27 cellular contexts compared by ENCODE assay signal in the genomic region with DNA sequence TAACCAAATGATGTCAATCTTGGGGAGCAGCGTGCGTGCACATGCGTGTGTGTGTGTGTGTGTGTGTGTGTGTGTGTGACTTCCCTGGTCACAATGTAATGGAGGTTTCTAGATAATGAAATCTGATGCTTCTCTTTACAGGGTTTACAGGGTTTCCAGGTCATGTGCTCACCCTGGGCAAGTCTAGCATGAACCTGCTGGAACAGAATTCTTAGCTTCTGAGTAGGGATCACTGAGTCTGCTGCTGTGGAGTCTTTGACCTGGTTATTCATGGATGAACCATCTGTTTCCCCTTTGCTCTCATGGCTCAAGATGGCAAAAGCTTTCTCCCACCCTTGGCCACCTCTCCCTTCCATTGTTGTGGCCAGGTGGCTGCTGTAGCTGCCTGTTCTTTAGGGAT.
"Had no signal": no experiment of that assay in that cellular context is flagged by ENCODE, and none has a peak within 500 bp of the region (broad histone marks: within the 10 kb centered on the region; RNA-seq: fewer than 3 reads in every experiment).

No MANE protein-coding gene starts in this region.

- H3K4me3 ChIP-seq: ascending aorta, gastrocnemius medialis, ovary, prostate gland, right atrium auricular region, smooth muscle cell, stomach, tibial artery had no signal

- H3K9me3 Mint-ChIP-seq: activated naive CD4-positive, alpha-beta T cell treated with anti-CD3 and anti-CD28 coated beads, Interleukin-2, amount 10 ng/mL, durations not matched to agents 7 days and 5 days; activated naive CD8-positive, alpha-beta T cell treated with anti-CD3 and anti-CD28 coated beads, Interleukin-2, amount 10 ng/mL, durations not matched to agents 7 days and 5 days; activated T-helper 1 cell treated with anti-CD3 and anti-CD28 coated beads, Interleukin-12 subunit alpha, Interleukin-12 subunit beta, Interleukin-2, Interleukin-4 antibody, amounts not matched to agents 30 ng/mL and 10 ng/mL and 1 ng/mL, durations not matched to agents 14 hours and 24 hours and 36 hours; stimulated activated naive B cell treated with anti-CD40 and anti-IgM and Interleukin-4, amounts not matched to agents 10 μg/mL and 1 μg/mL and 100 μg/mL, for 72 hours had no signal

- H3K27ac Mint-ChIP-seq: activated naive CD4-positive, alpha-beta T cell treated with anti-CD3 and anti-CD28 coated beads, Interleukin-2, amount 10 ng/mL, durations not matched to agents 7 days and 5 days; activated naive CD8-positive, alpha-beta T cell treated with anti-CD3 and anti-CD28 coated beads, Interleukin-2, amount 10 ng/mL, durations not matched to agents 7 days and 5 days; activated T-helper 1 cell treated with anti-CD3 and anti-CD28 coated beads, Interleukin-12 subunit alpha, Interleukin-12 subunit beta, Interleukin-2, Interleukin-4 antibody, amounts not matched to agents 30 ng/mL and 10 ng/mL and 1 ng/mL, durations not matched to agents 14 hours and 24 hours and 36 hours; brain; mesothelial cell of epicardium; stimulated activated naive B cell treated with anti-CD40 and anti-IgM and Interleukin-4, amounts not matched to agents 10 μg/mL and 1 μg/mL and 100 μg/mL, for 72 hours had no signal

- H3K36me3 Mint-ChIP-seq: activated naive CD4-positive, alpha-beta T cell treated with anti-CD3 and anti-CD28 coated beads, Interleukin-2, amount 10 ng/mL, durations not matched to agents 7 days and 5 days; activated naive CD8-positive, alpha-beta T cell treated with anti-CD3 and anti-CD28 coated beads, Interleukin-2, amount 10 ng/mL, durations not matched to agents 7 days and 5 days; brain; mesothelial cell of epicardium; naive B cell; stimulated activated naive B cell treated with anti-CD40 and anti-IgM and Interleukin-4, amounts not matched to agents 10 μg/mL and 1 μg/mL and 100 μg/mL, for 72 hours had no signal

- H3K27ac ChIP-seq: ascending aorta, epithelial cell of prostate, gastrocnemius medialis, ovary, prostate gland, right atrium auricular region, stomach, tibial artery had no signal

- DNase-seq: activated CD4-positive, alpha-beta T cell treated with anti-CD3 and anti-CD28 coated beads for 4 hours; activated CD4-positive, alpha-beta T cell treated with anti-CD3 and anti-CD28 coated beads, Interleukin-2, amount 50 U/mL, for 4 hours; activated CD4-positive, CD25-positive, alpha-beta regulatory T cell; activated gamma-delta T cell; activated naive CD4-positive, alpha-beta T cell treated with anti-CD3 and anti-CD28 coated beads, Interleukin-2, amount 10 ng/mL, durations not matched to agents 7 days and 5 days; activated naive CD8-positive, alpha-beta T cell treated with anti-CD3 and anti-CD28 coated beads, Interleukin-2, amount 10 ng/mL, durations not matched to agents 7 days and 5 days; activated T-cell treated with anti-CD3 and anti-CD28 coated beads for 4 hours; gastrocnemius medialis; glutamatergic neuron; left ventricle myocardium superior; naive B cell; ovary; stimulated activated CD4-positive, alpha-beta T cell treated with anti-CD3 and anti-CD28 coated beads, Interleukin-1b, Interleukin-23, amount 100 ng/mL, for 48 hours; stimulated activated CD4-positive, alpha-beta T cell treated with anti-CD3 and anti-CD28 coated beads, Interleukin-4, amount 100 ng/mL, for 4 hours; stimulated activated CD8-positive, alpha-beta memory T cell treated with anti-CD3 and anti-CD28 coated beads, Interleukin-4, amount 100 ng/mL, for 48 hours; stimulated activated naive B cell treated with anti-CD40 and anti-IgM and Interleukin-4, amounts not matched to agents 10 μg/mL and 1 μg/mL and 100 μg/mL, for 72 hours; stomach; tibial artery had no signal

- H3K4me1 ChIP-seq: ascending aorta, gastrocnemius medialis, prostate gland, right atrium auricular region, stomach, tibial artery had no signal

- H3K9me3 ChIP-seq: ascending aorta, gastrocnemius medialis, ovary, prostate gland, right atrium auricular region, stomach, tibial artery had no signal

- H3K27me3 Mint-ChIP-seq: brain had no signal

- H3K4me3 Mint-ChIP-seq: activated naive CD4-positive, alpha-beta T cell treated with anti-CD3 and anti-CD28 coated beads, Interleukin-2, amount 10 ng/mL, durations not matched to agents 7 days and 5 days; activated naive CD8-positive, alpha-beta T cell treated with anti-CD3 and anti-CD28 coated beads, Interleukin-2, amount 10 ng/mL, durations not matched to agents 7 days and 5 days; activated T-helper 1 cell treated with anti-CD3 and anti-CD28 coated beads, Interleukin-12 subunit alpha, Interleukin-12 subunit beta, Interleukin-2, Interleukin-4 antibody, amounts not matched to agents 30 ng/mL and 10 ng/mL and 1 ng/mL, durations not matched to agents 14 hours and 24 hours and 36 hours; brain; mesothelial cell of epicardium; stimulated activated naive B cell treated with anti-CD40 and anti-IgM and Interleukin-4, amounts not matched to agents 10 μg/mL and 1 μg/mL and 100 μg/mL, for 72 hours had no signal

- H3K36me3 ChIP-seq: ascending aorta, gastrocnemius medialis, ovary, prostate gland, right atrium auricular region, stomach, tibial artery had no signal

- H3K27me3 ChIP-seq: ascending aorta, gastrocnemius medialis, ovary, right atrium auricular region, stomach, tibial artery had no signal

- FAIRE-seq: islet of Langerhans had no signal
